Comparison of ENCODE assay signal across 8 cellular contexts in genomic region chr14:54572316-54572715, GRCh38. TPM values are rescaled to one million over a fixed set of nuclear protein-coding genes. Genes with fewer than 3 reads are reported as not detected.
DNase-seq lines count a peak whose midpoint lies in the region; ATAC-seq and TF ChIP-seq lines count a peak whose summit lies in the region.

No MANE protein-coding gene starts in this region.

- H3K27ac ChIP-seq in DOHH2 (ENCODE audit: low read depth, low read length) (no peak overlapping the region), mesendoderm (ENCODE audit: low read depth, low read length) (no peak overlapping the region), Peyer's patch (no peak overlapping the region)

- H2AK5ac ChIP-seq in mesendoderm (ENCODE audit: low read length): no peak overlapping the region

- H4K5ac ChIP-seq in mesendoderm (ENCODE audit: low read length): no peak overlapping the region

- H3K4me3 ChIP-seq in DOHH2 (ENCODE audit: low read length) (no peak overlapping the region), mesendoderm (ENCODE audit: low read length) (no peak overlapping the region), Peyer's patch (no peak overlapping the region)

- no peak for ATAC-seq in activated CD8-positive, alpha-beta T cell treated with anti-CD3 and anti-CD28 coated beads for 36 hours
- ATAC-seq in HG02852 (IDR thresholded peaks at IDR 0.05; ENCODE audit: unreplicated experiment): no peak

- H3K27me3 ChIP-seq in DOHH2 (ENCODE audit: control insufficient read depth, low read length) (peaks cover 9% of the 10 kb centered on the region), mesendoderm (ENCODE audit: insufficient read depth, low read length, poor library complexity) (no peaks in the 10 kb centered on the region), Peyer's patch (no peaks in the 10 kb centered on the region)

- no peaks in the 10 kb centered on the region for H3K9me2 ChIP-seq in DOHH2 (replicated peaks; ENCODE audit: control insufficient read depth, low read length)

- POLR2A ChIA-PET in activated CD8-positive, alpha-beta T cell treated with anti-CD3 and anti-CD28 coated beads for 36 hours (lab: Charles Lee): no interaction called here

- no peak overlapping the region for H4K8ac ChIP-seq in mesendoderm (ENCODE audit: low read depth, low read length)

- H3K27ac Mint-ChIP-seq in activated CD8-positive, alpha-beta T cell treated with anti-CD3 and anti-CD28 coated beads for 36 hours: no peak overlapping the region

- no peak overlapping the region for H3K4me3 Mint-ChIP-seq in activated CD8-positive, alpha-beta T cell treated with anti-CD3 and anti-CD28 coated beads for 36 hours

- H2BK120ac ChIP-seq in mesendoderm (ENCODE audit: low read depth, low read length): no peak overlapping the region

- peak; percentile 58 for DNase-seq in HT1080 (ENCODE audit: low read depth)
- DNase-seq in activated CD8-positive, alpha-beta T cell treated with anti-CD3 and anti-CD28 coated beads for 36 hours: peak; percentile 57
- DNase-seq in mesendoderm: peak; percentile 86
- no peak for DNase-seq in central memory CD4-positive, alpha-beta T cell
- no peak for DNase-seq in NCI-H774 (lab: John Stamatoyannopoulos, UW)
- no peak for DNase-seq in Peyer's patch

- no peak for TF ChIP-seq POLR2A in Peyer's patch (IDR thresholded peaks at IDR 0.05)

- TF ChIP-seq CTCF in DOHH2 (IDR thresholded peaks at IDR 0.05; ENCODE audit: low read depth, low read length, poor library complexity, severe bottlenecking): peak; percentile 62
- peak; percentile 72 for TF ChIP-seq CTCF in activated CD8-positive, alpha-beta T cell treated with anti-CD3 and anti-CD28 coated beads for 36 hours (IDR thresholded peaks at IDR 0.05)
- peak in 3 of 6 experiments; percentile 37 to 49 (median 40) for TF ChIP-seq CTCF in Peyer's patch (IDR thresholded peaks at IDR 0.05)

- H3K23ac ChIP-seq in mesendoderm (ENCODE audit: low read length): no peak overlapping the region

- H3K9me3 ChIP-seq in DOHH2 (ENCODE audit: control insufficient read depth, insufficient read depth, low read length): peaks cover 14% of the 10 kb centered on the region; the same call in 1 of the 2 replicates
- H3K9me3 ChIP-seq in Peyer's patch: no peaks in the 10 kb centered on the region

- H3K36me3 Mint-ChIP-seq in activated CD8-positive, alpha-beta T cell treated with anti-CD3 and anti-CD28 coated beads for 36 hours (ENCODE audit: low read depth): peaks cover 35% of the 10 kb centered on the region

- peaks cover 11% of the 10 kb centered on the region for H3K4me1 Mint-ChIP-seq in activated CD8-positive, alpha-beta T cell treated with anti-CD3 and anti-CD28 coated beads for 36 hours (ENCODE audit: low read depth)

- peaks cover 9% of the 10 kb centered on the region for H3K79me1 ChIP-seq in mesendoderm (ENCODE audit: low read length)

- peaks cover 36% of the 10 kb centered on the region for H3K27me3 Mint-ChIP-seq in activated CD8-positive, alpha-beta T cell treated with anti-CD3 and anti-CD28 coated beads for 36 hours

- no peak overlapping the region for H3K18ac ChIP-seq in mesendoderm (ENCODE audit: low read length)

- H3K9me3 Mint-ChIP-seq in activated CD8-positive, alpha-beta T cell treated with anti-CD3 and anti-CD28 coated beads for 36 hours: peaks cover 16% of the 10 kb centered on the region

- intact Hi-C loops in activated CD8-positive, alpha-beta T cell treated with anti-CD3 and anti-CD28 coated beads for 36 hours (cut with micrococcal nuclease): loop anchor here (5.0 kb wide), 2 partner anchors 55 to 120 kb away; no protein-coding TSS in a partner anchor

- no peak overlapping the region for H2BK15ac ChIP-seq in mesendoderm (replicated peaks; ENCODE audit: low read depth)

- H3K79me2 ChIP-seq in DOHH2 (ENCODE audit: control insufficient read depth, low read length): no peaks in the 10 kb centered on the region
- peaks cover 31% of the 10 kb centered on the region for H3K79me2 ChIP-seq in mesendoderm (ENCODE audit: control insufficient read depth, insufficient read depth, low read length)

- H3K4me1 ChIP-seq in DOHH2 (ENCODE audit: control insufficient read depth, low read length): peaks cover 6% of the 10 kb centered on the region
- H3K4me1 ChIP-seq in mesendoderm (ENCODE audit: control insufficient read depth, low read depth, low read length): peaks cover 4% of the 10 kb centered on the region
- H3K4me1 ChIP-seq in Peyer's patch: peaks cover 0 to 14% (median 2%) of the 10 kb centered on the region in 4 donors

- no peak overlapping the region for H3K56ac ChIP-seq in mesendoderm (ENCODE audit: low read length)

- no peak overlapping the region for H2BK5ac ChIP-seq in mesendoderm (ENCODE audit: low read length)

- CTCF ChIA-PET in activated CD8-positive, alpha-beta T cell treated with anti-CD3 and anti-CD28 coated beads for 36 hours (lab: Charles Lee): interaction anchor here (0.8 to 5.7 kb wide), 4 partner anchors 60 to 203 kb away, joined by 3 to 50 read pairs (median 6); no protein-coding TSS in a partner anchor

- H3K4me2 ChIP-seq in DOHH2 (ENCODE audit: low read length) (no peak overlapping the region), mesendoderm (ENCODE audit: low read length) (no peak overlapping the region)

- no peak overlapping the region for H3K9ac ChIP-seq in mesendoderm (ENCODE audit: low read length)

- H3K36me3 ChIP-seq in DOHH2 (ENCODE audit: control insufficient read depth, low read length): no peaks in the 10 kb centered on the region
- H3K36me3 ChIP-seq in mesendoderm (ENCODE audit: control insufficient read depth, insufficient read depth, low read length): no peaks in the 10 kb centered on the region
- no peaks in the 10 kb centered on the region for H3K36me3 ChIP-seq in Peyer's patch

- no peaks in the 10 kb centered on the region for H4K20me1 ChIP-seq in DOHH2 (ENCODE audit: control insufficient read depth, insufficient read depth, low read depth, low read length)

- H3F3A ChIP-seq in DOHH2 (ENCODE audit: control insufficient read depth, insufficient read depth): no peaks in the 10 kb centered on the region

- no peak overlapping the region for H3K4ac ChIP-seq in mesendoderm (ENCODE audit: low read depth, low read length)

- no CpG with 5 or more reads among the region's 2 CpGs for WGBS in mesendoderm (ENCODE audit: extremely low coverage, insufficient coverage, low lambda C conversion rate)

RNA-seq across cellular contexts. Expression of gene SAMD4A, which starts 5.4 kb away (rescaled TPM):
- total RNA-seq in HT1080 (2014; rRNA removed; shearing (Covaris generic)): 10.0 and 16.3 TPM in 2 replicates
- 8.8 and 10.6 TPM in 2 replicates for polyA plus RNA-seq in HT1080 (2015; cell fraction: cytosol; rRNA removed)
- 29.2 and 29.6 TPM in 2 replicates for polyA plus RNA-seq in HT1080 (2015; cell fraction: nucleus; rRNA removed)
- 1 to 10 TPM; 4.5 to 4.9 TPM for total RNA-seq in activated CD8-positive, alpha-beta T cell treated with anti-CD3 and anti-CD28 coated beads for 36 hours
- 20.2 TPM for polyA plus RNA-seq in mesendoderm (2013, experiment 1 of 2)
- polyA plus RNA-seq in mesendoderm (2013, experiment 2 of 2): 20.1 TPM
- total RNA-seq in Peyer's patch: 10 to 100 TPM; 17.0 to 39.6 (median 21.3) TPM

Comparison
In these comparisons a context has a peak if more than half of its experiments do, and no peak if none do; other contexts are left out.
1. DNase-seq: peak in HT1080 (single experiment), activated CD8-positive, alpha-beta T cell treated with anti-CD3 and anti-CD28 coated beads for 36 hours (single experiment) and mesendoderm (single experiment); none in central memory CD4-positive, alpha-beta T cell (single experiment), NCI-H774 (single experiment) and Peyer's patch (0 of 3).